15 cellular contexts compared by ENCODE assay signal in genomic region chr6:139099984-139100383, GRCh38. TPM values are rescaled to one million over a fixed set of nuclear protein-coding genes. Genes with fewer than 3 reads are reported as not detected.
DNase-seq lines count a peak whose midpoint lies in the region; ATAC-seq and TF ChIP-seq lines count a peak whose summit lies in the region.
"Had no signal": no experiment of that assay in that cellular context is flagged by ENCODE, and none has a peak within 500 bp of the region (broad histone marks: within the 10 kb centered on the region; RNA-seq: fewer than 3 reads in every experiment).

No MANE protein-coding gene starts in this region.

- H3K9me2 ChIP-seq in GM23248 (ENCODE audit: insufficient read depth), result no peaks in the 10 kb centered on the region

- H2AFZ ChIP-seq in GM23248, result no peak overlapping the region

- H3K4me3 ChIP-seq in mucosa of descending colon, result no peak overlapping the region
- no peak overlapping the region for H3K4me3 ChIP-seq in esophagus squamous epithelium
- H3K4me3 ChIP-seq in GM23248, result no peak overlapping the region
- H3K4me3 ChIP-seq: pancreas had no signal

- ATAC-seq in GM19023 (IDR thresholded peaks at IDR 0.05; ENCODE audit: unreplicated experiment), result peak; percentile 96
- peak; percentile 94 for ATAC-seq in GM21786 (IDR thresholded peaks at IDR 0.05; ENCODE audit: unreplicated experiment)
- ATAC-seq in HG03280 (IDR thresholded peaks at IDR 0.05; ENCODE audit: unreplicated experiment), result peak; percentile 84
- no peak for ATAC-seq in mucosa of descending colon
- ATAC-seq: Panc1 had no signal

- H3K9me3 ChIP-seq in mucosa of descending colon, result no peaks in the 10 kb centered on the region
- no peaks in the 10 kb centered on the region for H3K9me3 ChIP-seq in esophagus squamous epithelium
- no peaks in the 10 kb centered on the region for H3K9me3 ChIP-seq in GM23248 (ENCODE audit: low read depth)
- H3K9me3 ChIP-seq: pancreas had no signal

- intact Hi-C loops in mucosa of descending colon (cut with DNase I, micrococcal nuclease), result no loop called here
- intact Hi-C loops in esophagus squamous epithelium (cut with DNase I), result no loop called here

- H3K27me3 ChIP-seq in esophagus squamous epithelium (no peaks in the 10 kb centered on the region), GM23248 (replicated peaks; ENCODE audit: insufficient read depth) (no peaks in the 10 kb centered on the region)
- H3K27me3 ChIP-seq: pancreas had no signal

- no peaks in the 10 kb centered on the region for H3K4me1 ChIP-seq in mucosa of descending colon (ENCODE audit: low read depth)
- H3K4me1 ChIP-seq in esophagus squamous epithelium, result no peaks in the 10 kb centered on the region
- no peaks in the 10 kb centered on the region for H3K4me1 ChIP-seq in GM23248 (ENCODE audit: insufficient read depth)
- H3K4me1 ChIP-seq: pancreas had no signal

- H3K4me2 ChIP-seq in GM23248 (ENCODE audit: unreplicated experiment), result no peak overlapping the region

- no peak overlapping the region for H3K9ac ChIP-seq in GM23248

- H3K36me3 ChIP-seq in mucosa of descending colon (ENCODE audit: low read depth) (no peaks in the 10 kb centered on the region), esophagus squamous epithelium (no peaks in the 10 kb centered on the region), GM23248 (ENCODE audit: low read depth) (no peaks in the 10 kb centered on the region)
- H3K36me3 ChIP-seq: pancreas had no signal

- TF ChIP-seq CTCF in GM13976 (IDR thresholded peaks at IDR 0.05; ENCODE audit: borderline replicate concordance, control extremely low read depth, extremely low read depth, insufficient read depth, missing control alignments) (no peak), mucosa of descending colon (IDR thresholded peaks at IDR 0.05) (no peak), esophagus squamous epithelium (IDR thresholded peaks at IDR 0.05) (no peak)

- H4K20me1 ChIP-seq in GM23248 (ENCODE audit: insufficient read depth), result no peaks in the 10 kb centered on the region

- peak; percentile 66 for DNase-seq in GM13976 (ENCODE audit: low spot score)
- no peak for DNase-seq in mucosa of descending colon
- no peak for DNase-seq in esophagus squamous epithelium (lab: John Stamatoyannopoulos, UW)
- no peak for DNase-seq in putamen (ENCODE audit: low spot score)
- no peak for DNase-seq in GM23248
- DNase-seq: activated gamma-delta T cell treated with Interleukin-2 at 50 U/mL for 16 hours; CD4-positive, alpha-beta T cell; foreskin melanocyte; NCI-H2107; pancreas; T1000 had no signal

- no peaks in the 10 kb centered on the region for H3F3A ChIP-seq in GM23248 (ENCODE audit: insufficient read depth)

- 65 to 81% methylated on average over 2 of the region's 2 CpGs for WGBS in esophagus squamous epithelium, 2 donors
- WGBS in GM23248 (ENCODE audit: low coverage in 1 of 2, low lambda C conversion rate in 2 of 2, missing lambda C conversion rate in 2 of 2), 2 experiments, result 52 to 53% methylated on average over 2 of the region's 2 CpGs

- no peaks in the 10 kb centered on the region for H3K79me2 ChIP-seq in GM23248 (ENCODE audit: insufficient read depth)

- H3K27ac ChIP-seq in esophagus squamous epithelium (no peak overlapping the region), GM23248 (no peak overlapping the region)
- H3K27ac ChIP-seq: pancreas had no signal

- in situ Hi-C loops in GM13976 (cut with MboI; ENCODE audit: low sequenced_read_pairs, unreplicated experiment) (loop anchor here (25.0 kb wide), 1 partner anchor 288 kb away; no protein-coding TSS in a partner anchor), GM23248 (cut with MboI) (no loop called here)

- no peak for TF ChIP-seq POLR2A in esophagus squamous epithelium (IDR thresholded peaks at IDR 0.05)

RNA-seq across cellular contexts. Expression of gene HECA, which starts 34.9 kb away (rescaled TPM):
- 10 to 100 TPM; 30.8 to 43.2 (median 40.4) TPM for total RNA-seq in mucosa of descending colon
- total RNA-seq in esophagus squamous epithelium, result 10 to 100 TPM; 29.6 to 44.4 (median 35.8) TPM
- total RNA-seq in GM23248 (2014; rRNA removed; shearing (Covaris generic)), result 17.2 and 22.5 TPM in 2 replicates
- polyA plus RNA-seq in GM23248 (2016; fragmentation: Nextera tagmentation; extraction: Ambion mirVana), result 2.7 and 2.9 TPM in 2 replicates
